Comparison of ENCODE assay signal across 8 cellular contexts in the genomic region with DNA sequence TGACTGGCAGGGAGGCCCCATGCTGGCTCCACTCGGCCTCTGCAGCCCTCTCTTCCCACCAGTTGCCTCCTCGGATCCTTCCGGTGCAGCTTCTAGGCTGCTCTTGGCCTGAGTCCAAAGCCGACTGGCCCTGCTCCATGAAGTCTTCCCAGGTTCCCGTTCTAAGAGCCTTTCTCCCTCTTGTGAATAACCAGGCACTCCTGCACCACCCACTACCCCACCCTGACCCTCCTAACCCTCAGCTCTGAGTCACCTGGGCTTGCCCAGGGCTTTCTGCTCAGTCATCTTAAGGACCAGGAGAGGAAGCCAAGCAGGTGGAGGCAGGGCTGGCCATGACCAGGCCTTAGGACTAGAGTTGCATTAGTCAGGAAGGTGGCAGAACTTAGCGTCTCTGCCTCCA. TPM values are rescaled to one million over a fixed set of nuclear protein-coding genes. Genes with fewer than 3 reads are reported as not detected.
A peak's percentile ranks its signal among the peaks of the same experiment; 100 is the strongest.
DNase-seq lines count a peak whose midpoint lies in the region; ATAC-seq and TF ChIP-seq lines count a peak whose summit lies in the region.
"Had no signal": no experiment of that assay in that cellular context is flagged by ENCODE, and none has a peak within 500 bp of the region (broad histone marks: within the 10 kb centered on the region; RNA-seq: fewer than 3 reads in every experiment).

No MANE protein-coding gene starts in this region.

- H3K27me3 ChIP-seq in right atrium auricular region (no peaks in the 10 kb centered on the region), subcutaneous abdominal adipose tissue (ENCODE audit: control insufficient read depth in 5 of 5, insufficient read depth in 4 of 5, low read length in 5 of 5) (no peaks in the 10 kb centered on the region)

- H3K9me3 ChIP-seq in right atrium auricular region (no peaks in the 10 kb centered on the region), subcutaneous abdominal adipose tissue (ENCODE audit: control insufficient read depth in 5 of 5, low read length in 5 of 5) (no peaks in the 10 kb centered on the region)
- H3K9me3 ChIP-seq: thoracic aorta had no signal

- no peak for ATAC-seq in GM21390 (IDR thresholded peaks at IDR 0.05; ENCODE audit: unreplicated experiment)

- no peak overlapping the region for H3K4me3 ChIP-seq in right atrium auricular region
- H3K4me3 ChIP-seq in subcutaneous abdominal adipose tissue (ENCODE audit: low read depth in 1 of 5, low read length in 5 of 5), result no peak overlapping the region
- H3K4me3 ChIP-seq: thoracic aorta had no signal

- H3K27ac ChIP-seq in right atrium auricular region, result no peak overlapping the region
- peak overlapping the region; percentile 51 for H3K27ac ChIP-seq in subcutaneous abdominal adipose tissue (ENCODE audit: low read depth, low read length)
- H3K27ac ChIP-seq: thoracic aorta had no signal

- H3K4me1 ChIP-seq in right atrium auricular region, result peaks cover 0 to 12% of the 10 kb centered on the region in 2 donors
- peaks cover 2 to 17% (median 14%) of the 10 kb centered on the region in 5 donors for H3K4me1 ChIP-seq in subcutaneous abdominal adipose tissue (ENCODE audit: control insufficient read depth in 5 of 5, insufficient read depth in 5 of 5, low read length in 5 of 5)

- H3K36me3 ChIP-seq in right atrium auricular region (no peaks in the 10 kb centered on the region), subcutaneous abdominal adipose tissue (ENCODE audit: control insufficient read depth in 5 of 5, insufficient read depth in 5 of 5, low read length in 5 of 5) (no peaks in the 10 kb centered on the region)
- H3K36me3 ChIP-seq: thoracic aorta had no signal

- in situ Hi-C loops in SK-MEL-5 (cut with HindIII; ENCODE audit: low pct_unique_long_range_greater_than_20kb, low sequenced_read_pairs), result no loop called here

- H3K9ac ChIP-seq in subcutaneous abdominal adipose tissue (ENCODE audit: low read length in 5 of 5), result no peak overlapping the region

- peak; percentile 21 for DNase-seq in HuH-7 (ENCODE audit: low spot score)
- peak; percentile 57 for DNase-seq in SK-MEL-5 (ENCODE audit: low read depth, low spot score)
- peak; percentile 74 for DNase-seq in right atrium auricular region (ENCODE audit: low spot score)
- DNase-seq in foreskin melanocyte, result no peak
- no peak for DNase-seq in epidermal melanocyte (ENCODE audit: insufficient read length, low spot score)

- no peak for TF ChIP-seq CTCF in right atrium auricular region (IDR thresholded peaks at IDR 0.05)

RNA-seq across cellular contexts. Expression of a gene that starts 28.1 kb away (rescaled TPM):
- total RNA-seq in SK-MEL-5 (2014; rRNA removed; shearing (Covaris generic)), result 396 and 418 TPM in 2 replicates
- polyA plus RNA-seq in SK-MEL-5 (2015; cell fraction: cytosol; rRNA removed), result 343 and 344 TPM in 2 replicates
- polyA plus RNA-seq in SK-MEL-5 (2015; cell fraction: nucleus; rRNA removed), result 182 and 199 TPM in 2 replicates
- 100 to 1,000 TPM; 440 to 569 TPM for total RNA-seq in right atrium auricular region

RNA-seq across cellular contexts. Expression of a gene that starts 37.6 kb away (rescaled TPM):
- total RNA-seq in SK-MEL-5 (2014; rRNA removed; shearing (Covaris generic)), result 205 and 216 TPM in 2 replicates
- polyA plus RNA-seq in SK-MEL-5 (2015; cell fraction: cytosol; rRNA removed), result 191 and 228 TPM in 2 replicates
- polyA plus RNA-seq in SK-MEL-5 (2015; cell fraction: nucleus; rRNA removed), result 207 and 242 TPM in 2 replicates
- total RNA-seq in right atrium auricular region, result 10 to 100 TPM; 88.7 to 99.2 TPM

RNA-seq across cellular contexts. Expression of a gene that starts 50.9 kb away (rescaled TPM):
- total RNA-seq in SK-MEL-5 (2014; rRNA removed; shearing (Covaris generic)), result 34.9 and 36.3 TPM in 2 replicates
- 19.2 and 22.6 TPM in 2 replicates for polyA plus RNA-seq in SK-MEL-5 (2015; cell fraction: cytosol; rRNA removed)
- 4.7 and 11.1 TPM in 2 replicates for polyA plus RNA-seq in SK-MEL-5 (2015; cell fraction: nucleus; rRNA removed)
- 10 to 100 TPM; 14.3 to 19.6 TPM for total RNA-seq in right atrium auricular region

Comparison
In these comparisons a context has a peak if more than half of its experiments do, and no peak if none do; other contexts are left out.
1. DNase-seq: peak in HuH-7 (single experiment), SK-MEL-5 (single experiment) and right atrium auricular region (single experiment); none in foreskin melanocyte (single experiment) and epidermal melanocyte (single experiment).